Comparison of ENCODE assay signal across 1 cellular context in genomic region chr2:44169155-44169898, GRCh38.
A peak's percentile ranks its signal among the peaks of the same experiment; 100 is the strongest.
TF ChIP-seq lines count a peak whose summit lies in the region.

No MANE protein-coding gene starts in this region.

TF ChIP-seq in HepG2, 621 proteins besides CTCF, POLR2A, EP300 and RAD21 (continued from another document and continues in another):
- TF ChIP-seq, protein P1, sequence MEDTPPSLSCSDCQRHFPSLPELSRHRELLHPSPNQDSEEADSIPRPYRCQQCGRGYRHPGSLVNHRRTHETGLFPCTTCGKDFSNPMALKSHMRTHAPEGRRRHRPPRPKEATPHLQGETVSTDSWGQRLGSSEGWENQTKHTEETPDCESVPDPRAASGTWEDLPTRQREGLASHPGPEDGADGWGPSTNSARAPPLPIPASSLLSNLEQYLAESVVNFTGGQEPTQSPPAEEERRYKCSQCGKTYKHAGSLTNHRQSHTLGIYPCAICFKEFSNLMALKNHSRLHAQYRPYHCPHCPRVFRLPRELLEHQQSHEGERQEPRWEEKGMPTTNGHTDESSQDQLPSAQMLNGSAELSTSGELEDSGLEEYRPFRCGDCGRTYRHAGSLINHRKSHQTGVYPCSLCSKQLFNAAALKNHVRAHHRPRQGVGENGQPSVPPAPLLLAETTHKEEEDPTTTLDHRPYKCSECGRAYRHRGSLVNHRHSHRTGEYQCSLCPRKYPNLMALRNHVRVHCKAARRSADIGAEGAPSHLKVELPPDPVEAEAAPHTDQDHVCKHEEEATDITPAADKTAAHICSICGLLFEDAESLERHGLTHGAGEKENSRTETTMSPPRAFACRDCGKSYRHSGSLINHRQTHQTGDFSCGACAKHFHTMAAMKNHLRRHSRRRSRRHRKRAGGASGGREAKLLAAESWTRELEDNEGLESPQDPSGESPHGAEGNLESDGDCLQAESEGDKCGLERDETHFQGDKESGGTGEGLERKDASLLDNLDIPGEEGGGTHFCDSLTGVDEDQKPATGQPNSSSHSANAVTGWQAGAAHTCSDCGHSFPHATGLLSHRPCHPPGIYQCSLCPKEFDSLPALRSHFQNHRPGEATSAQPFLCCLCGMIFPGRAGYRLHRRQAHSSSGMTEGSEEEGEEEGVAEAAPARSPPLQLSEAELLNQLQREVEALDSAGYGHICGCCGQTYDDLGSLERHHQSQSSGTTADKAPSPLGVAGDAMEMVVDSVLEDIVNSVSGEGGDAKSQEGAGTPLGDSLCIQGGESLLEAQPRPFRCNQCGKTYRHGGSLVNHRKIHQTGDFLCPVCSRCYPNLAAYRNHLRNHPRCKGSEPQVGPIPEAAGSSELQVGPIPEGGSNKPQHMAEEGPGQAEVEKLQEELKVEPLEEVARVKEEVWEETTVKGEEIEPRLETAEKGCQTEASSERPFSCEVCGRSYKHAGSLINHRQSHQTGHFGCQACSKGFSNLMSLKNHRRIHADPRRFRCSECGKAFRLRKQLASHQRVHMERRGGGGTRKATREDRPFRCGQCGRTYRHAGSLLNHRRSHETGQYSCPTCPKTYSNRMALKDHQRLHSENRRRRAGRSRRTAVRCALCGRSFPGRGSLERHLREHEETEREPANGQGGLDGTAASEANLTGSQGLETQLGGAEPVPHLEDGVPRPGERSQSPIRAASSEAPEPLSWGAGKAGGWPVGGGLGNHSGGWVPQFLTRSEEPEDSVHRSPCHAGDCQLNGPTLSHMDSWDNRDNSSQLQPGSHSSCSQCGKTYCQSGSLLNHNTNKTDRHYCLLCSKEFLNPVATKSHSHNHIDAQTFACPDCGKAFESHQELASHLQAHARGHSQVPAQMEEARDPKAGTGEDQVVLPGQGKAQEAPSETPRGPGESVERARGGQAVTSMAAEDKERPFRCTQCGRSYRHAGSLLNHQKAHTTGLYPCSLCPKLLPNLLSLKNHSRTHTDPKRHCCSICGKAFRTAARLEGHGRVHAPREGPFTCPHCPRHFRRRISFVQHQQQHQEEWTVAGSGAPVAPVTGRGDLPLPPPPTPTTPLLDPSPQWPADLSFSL (CRISPR knock-in tag; IDR thresholded peaks at IDR 0.05) = no peak
- TF ChIP-seq LCORL (IDR thresholded peaks at IDR 0.05) = no peak
- TF ChIP-seq LCORL (CRISPR knock-in tag; IDR thresholded peaks at IDR 0.05) = no peak
- TF ChIP-seq SIX4 (CRISPR knock-in tag; IDR thresholded peaks at IDR 0.05) = no peak
- TF ChIP-seq ZNF784 (CRISPR knock-in tag; IDR thresholded peaks at IDR 0.05; ENCODE audit: borderline replicate concordance) = no peak
- TF ChIP-seq, protein P2, sequence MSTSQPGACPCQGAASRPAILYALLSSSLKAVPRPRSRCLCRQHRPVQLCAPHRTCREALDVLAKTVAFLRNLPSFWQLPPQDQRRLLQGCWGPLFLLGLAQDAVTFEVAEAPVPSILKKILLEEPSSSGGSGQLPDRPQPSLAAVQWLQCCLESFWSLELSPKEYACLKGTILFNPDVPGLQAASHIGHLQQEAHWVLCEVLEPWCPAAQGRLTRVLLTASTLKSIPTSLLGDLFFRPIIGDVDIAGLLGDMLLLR (CRISPR knock-in tag; IDR thresholded peaks at IDR 0.05) = no peak
- TF ChIP-seq SIN3A (IDR thresholded peaks at IDR 0.05; ENCODE audit: borderline replicate concordance, low read depth, low read length) = peak; percentile 63; the same call in 1 of the 2 replicates
- TF ChIP-seq KDM6A (CRISPR knock-in tag; IDR thresholded peaks at IDR 0.05; ENCODE audit: low read depth) = no peak
- no peak for TF ChIP-seq FUBP1 (CRISPR knock-in tag; IDR thresholded peaks at IDR 0.05; ENCODE audit: borderline replicate concordance)
- no peak for TF ChIP-seq POLR2AphosphoS5 (IDR thresholded peaks at IDR 0.05; ENCODE audit: low read depth, low read length)
- TF ChIP-seq, protein P3, sequence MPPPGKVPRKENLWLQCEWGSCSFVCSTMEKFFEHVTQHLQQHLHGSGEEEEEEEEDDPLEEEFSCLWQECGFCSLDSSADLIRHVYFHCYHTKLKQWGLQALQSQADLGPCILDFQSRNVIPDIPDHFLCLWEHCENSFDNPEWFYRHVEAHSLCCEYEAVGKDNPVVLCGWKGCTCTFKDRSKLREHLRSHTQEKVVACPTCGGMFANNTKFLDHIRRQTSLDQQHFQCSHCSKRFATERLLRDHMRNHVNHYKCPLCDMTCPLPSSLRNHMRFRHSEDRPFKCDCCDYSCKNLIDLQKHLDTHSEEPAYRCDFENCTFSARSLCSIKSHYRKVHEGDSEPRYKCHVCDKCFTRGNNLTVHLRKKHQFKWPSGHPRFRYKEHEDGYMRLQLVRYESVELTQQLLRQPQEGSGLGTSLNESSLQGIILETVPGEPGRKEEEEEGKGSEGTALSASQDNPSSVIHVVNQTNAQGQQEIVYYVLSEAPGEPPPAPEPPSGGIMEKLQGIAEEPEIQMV (CRISPR knock-in tag; IDR thresholded peaks at IDR 0.05; ENCODE audit: low read depth) = no peak
- no peak for TF ChIP-seq PTBP1 (IDR thresholded peaks at IDR 0.05; ENCODE audit: low read depth, low read length, poor library complexity, severe bottlenecking)
- TF ChIP-seq CREM (IDR thresholded peaks at IDR 0.05) = no peak
- TF ChIP-seq CREM (CRISPR knock-in tag; IDR thresholded peaks at IDR 0.05) = no peak
- no peak for TF ChIP-seq GTF3A (CRISPR knock-in tag; conservative IDR thresholded peaks at IDR 0.05)
- TF ChIP-seq ELF4 (CRISPR knock-in tag; IDR thresholded peaks at IDR 0.05; ENCODE audit: borderline replicate concordance) = peak; percentile 36; the same call in 1 of the 2 replicates
- TF ChIP-seq PAF1 (CRISPR knock-in tag; IDR thresholded peaks at IDR 0.05) = no peak
- peak; percentile 44 for TF ChIP-seq KDM5A (IDR thresholded peaks at IDR 0.05; ENCODE audit: borderline replicate concordance, low read length)
- no peak for TF ChIP-seq MLXIP (CRISPR knock-in tag; IDR thresholded peaks at IDR 0.05; ENCODE audit: borderline replicate concordance)
- TF ChIP-seq ZNF891 (CRISPR knock-in tag; IDR thresholded peaks at IDR 0.05) = 0 out of 2 replicates have a peak, but pooled peaks have one; percentile 62
- TF ChIP-seq RELA (CRISPR knock-in tag; IDR thresholded peaks at IDR 0.05) = 0 out of 2 replicates have a peak, but pooled peaks have one; percentile 26
- TF ChIP-seq, protein P4, sequence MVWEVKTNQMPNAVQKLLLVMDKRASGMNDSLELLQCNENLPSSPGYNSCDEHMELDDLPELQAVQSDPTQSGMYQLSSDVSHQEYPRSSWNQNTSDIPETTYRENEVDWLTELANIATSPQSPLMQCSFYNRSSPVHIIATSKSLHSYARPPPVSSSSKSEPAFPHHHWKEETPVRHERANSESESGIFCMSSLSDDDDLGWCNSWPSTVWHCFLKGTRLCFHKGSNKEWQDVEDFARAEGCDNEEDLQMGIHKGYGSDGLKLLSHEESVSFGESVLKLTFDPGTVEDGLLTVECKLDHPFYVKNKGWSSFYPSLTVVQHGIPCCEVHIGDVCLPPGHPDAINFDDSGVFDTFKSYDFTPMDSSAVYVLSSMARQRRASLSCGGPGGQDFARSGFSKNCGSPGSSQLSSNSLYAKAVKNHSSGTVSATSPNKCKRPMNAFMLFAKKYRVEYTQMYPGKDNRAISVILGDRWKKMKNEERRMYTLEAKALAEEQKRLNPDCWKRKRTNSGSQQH (CRISPR knock-in tag; IDR thresholded peaks at IDR 0.05; ENCODE audit: low read depth) = no peak
- no peak for TF ChIP-seq MYNN (CRISPR knock-in tag; IDR thresholded peaks at IDR 0.05; ENCODE audit: low read depth)
- TF ChIP-seq, protein P5, sequence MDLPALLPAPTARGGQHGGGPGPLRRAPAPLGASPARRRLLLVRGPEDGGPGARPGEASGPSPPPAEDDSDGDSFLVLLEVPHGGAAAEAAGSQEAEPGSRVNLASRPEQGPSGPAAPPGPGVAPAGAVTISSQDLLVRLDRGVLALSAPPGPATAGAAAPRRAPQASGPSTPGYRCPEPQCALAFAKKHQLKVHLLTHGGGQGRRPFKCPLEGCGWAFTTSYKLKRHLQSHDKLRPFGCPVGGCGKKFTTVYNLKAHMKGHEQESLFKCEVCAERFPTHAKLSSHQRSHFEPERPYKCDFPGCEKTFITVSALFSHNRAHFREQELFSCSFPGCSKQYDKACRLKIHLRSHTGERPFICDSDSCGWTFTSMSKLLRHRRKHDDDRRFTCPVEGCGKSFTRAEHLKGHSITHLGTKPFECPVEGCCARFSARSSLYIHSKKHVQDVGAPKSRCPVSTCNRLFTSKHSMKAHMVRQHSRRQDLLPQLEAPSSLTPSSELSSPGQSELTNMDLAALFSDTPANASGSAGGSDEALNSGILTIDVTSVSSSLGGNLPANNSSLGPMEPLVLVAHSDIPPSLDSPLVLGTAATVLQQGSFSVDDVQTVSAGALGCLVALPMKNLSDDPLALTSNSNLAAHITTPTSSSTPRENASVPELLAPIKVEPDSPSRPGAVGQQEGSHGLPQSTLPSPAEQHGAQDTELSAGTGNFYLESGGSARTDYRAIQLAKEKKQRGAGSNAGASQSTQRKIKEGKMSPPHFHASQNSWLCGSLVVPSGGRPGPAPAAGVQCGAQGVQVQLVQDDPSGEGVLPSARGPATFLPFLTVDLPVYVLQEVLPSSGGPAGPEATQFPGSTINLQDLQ (CRISPR knock-in tag; IDR thresholded peaks at IDR 0.05) = no peak
- TF ChIP-seq, protein P6, sequence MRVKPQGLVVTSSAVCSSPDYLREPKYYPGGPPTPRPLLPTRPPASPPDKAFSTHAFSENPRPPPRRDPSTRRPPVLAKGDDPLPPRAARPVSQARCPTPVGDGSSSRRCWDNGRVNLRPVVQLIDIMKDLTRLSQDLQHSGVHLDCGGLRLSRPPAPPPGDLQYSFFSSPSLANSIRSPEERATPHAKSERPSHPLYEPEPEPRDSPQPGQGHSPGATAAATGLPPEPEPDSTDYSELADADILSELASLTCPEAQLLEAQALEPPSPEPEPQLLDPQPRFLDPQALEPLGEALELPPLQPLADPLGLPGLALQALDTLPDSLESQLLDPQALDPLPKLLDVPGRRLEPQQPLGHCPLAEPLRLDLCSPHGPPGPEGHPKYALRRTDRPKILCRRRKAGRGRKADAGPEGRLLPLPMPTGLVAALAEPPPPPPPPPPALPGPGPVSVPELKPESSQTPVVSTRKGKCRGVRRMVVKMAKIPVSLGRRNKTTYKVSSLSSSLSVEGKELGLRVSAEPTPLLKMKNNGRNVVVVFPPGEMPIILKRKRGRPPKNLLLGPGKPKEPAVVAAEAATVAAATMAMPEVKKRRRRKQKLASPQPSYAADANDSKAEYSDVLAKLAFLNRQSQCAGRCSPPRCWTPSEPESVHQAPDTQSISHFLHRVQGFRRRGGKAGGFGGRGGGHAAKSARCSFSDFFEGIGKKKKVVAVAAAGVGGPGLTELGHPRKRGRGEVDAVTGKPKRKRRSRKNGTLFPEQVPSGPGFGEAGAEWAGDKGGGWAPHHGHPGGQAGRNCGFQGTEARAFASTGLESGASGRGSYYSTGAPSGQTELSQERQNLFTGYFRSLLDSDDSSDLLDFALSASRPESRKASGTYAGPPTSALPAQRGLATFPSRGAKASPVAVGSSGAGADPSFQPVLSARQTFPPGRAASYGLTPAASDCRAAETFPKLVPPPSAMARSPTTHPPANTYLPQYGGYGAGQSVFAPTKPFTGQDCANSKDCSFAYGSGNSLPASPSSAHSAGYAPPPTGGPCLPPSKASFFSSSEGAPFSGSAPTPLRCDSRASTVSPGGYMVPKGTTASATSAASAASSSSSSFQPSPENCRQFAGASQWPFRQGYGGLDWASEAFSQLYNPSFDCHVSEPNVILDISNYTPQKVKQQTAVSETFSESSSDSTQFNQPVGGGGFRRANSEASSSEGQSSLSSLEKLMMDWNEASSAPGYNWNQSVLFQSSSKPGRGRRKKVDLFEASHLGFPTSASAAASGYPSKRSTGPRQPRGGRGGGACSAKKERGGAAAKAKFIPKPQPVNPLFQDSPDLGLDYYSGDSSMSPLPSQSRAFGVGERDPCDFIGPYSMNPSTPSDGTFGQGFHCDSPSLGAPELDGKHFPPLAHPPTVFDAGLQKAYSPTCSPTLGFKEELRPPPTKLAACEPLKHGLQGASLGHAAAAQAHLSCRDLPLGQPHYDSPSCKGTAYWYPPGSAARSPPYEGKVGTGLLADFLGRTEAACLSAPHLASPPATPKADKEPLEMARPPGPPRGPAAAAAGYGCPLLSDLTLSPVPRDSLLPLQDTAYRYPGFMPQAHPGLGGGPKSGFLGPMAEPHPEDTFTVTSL (CRISPR knock-in tag; IDR thresholded peaks at IDR 0.05; ENCODE audit: borderline replicate concordance) = no peak
- TF ChIP-seq TCF7L2 (IDR thresholded peaks at IDR 0.05; ENCODE audit: low read depth, low read length) = no peak
- TF ChIP-seq, protein P7, sequence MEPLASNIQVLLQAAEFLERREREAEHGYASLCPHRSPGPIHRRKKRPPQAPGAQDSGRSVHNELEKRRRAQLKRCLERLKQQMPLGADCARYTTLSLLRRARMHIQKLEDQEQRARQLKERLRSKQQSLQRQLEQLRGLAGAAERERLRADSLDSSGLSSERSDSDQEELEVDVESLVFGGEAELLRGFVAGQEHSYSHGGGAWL (CRISPR knock-in tag; IDR thresholded peaks at IDR 0.05) = no peak
- peak; percentile 85 for TF ChIP-seq AGO2 (optimal IDR thresholded peaks at IDR 0.05; ENCODE audit: low read depth, low read length)
- TF ChIP-seq ZNF33B (CRISPR knock-in tag; IDR thresholded peaks at IDR 0.05) = no peak
- TF ChIP-seq HNRNPLL (IDR thresholded peaks at IDR 0.05; ENCODE audit: low read depth, low read length, poor library complexity, severe bottlenecking) = no peak
